1 cellular context compared by ENCODE assay signal in the genomic region with DNA sequence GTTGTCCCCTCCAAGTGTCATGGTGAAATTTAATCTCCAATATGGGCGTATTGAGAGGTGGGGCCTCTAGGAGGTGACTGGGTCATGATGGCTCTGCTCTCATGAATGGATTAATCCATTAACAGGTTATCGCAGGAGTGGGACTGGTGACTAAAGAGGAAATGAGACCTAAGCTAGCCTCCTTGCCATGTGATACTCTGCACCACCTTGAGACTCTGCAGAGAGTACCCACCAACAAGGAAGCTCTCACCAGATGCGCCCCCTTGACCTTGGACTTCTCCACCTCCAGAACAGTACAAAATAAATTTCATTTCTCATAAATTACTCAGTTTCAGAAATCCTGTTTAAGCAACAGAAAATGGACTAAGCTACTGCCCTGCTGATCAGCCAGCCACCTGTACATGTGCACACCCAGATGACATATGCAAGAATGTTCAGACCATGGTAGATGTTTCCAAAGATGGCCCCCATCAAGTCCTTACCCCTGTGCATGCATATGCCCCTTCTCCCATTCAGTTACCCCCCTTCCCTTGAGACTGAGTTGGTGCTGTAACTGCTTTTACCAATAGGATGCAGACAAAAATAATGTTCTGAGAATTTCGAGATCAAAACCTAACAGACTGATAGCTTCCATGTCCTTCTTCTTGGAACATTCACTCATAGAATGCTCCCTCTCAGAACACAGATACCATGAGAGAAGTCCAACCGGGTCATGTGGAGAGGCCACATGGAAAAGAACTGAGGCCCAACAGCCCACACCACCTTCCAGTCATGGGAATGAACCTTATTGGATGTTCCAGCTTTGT.
TF ChIP-seq lines count a peak whose summit lies in the region.

No MANE protein-coding gene starts in this region.

TF ChIP-seq in SK-N-SH treated with all-trans-retinoic acid at 6 μM for 48 hours, 23 proteins besides CTCF, POLR2A, EP300 and RAD21 (continued from another document):
- TF ChIP-seq, protein P1, sequence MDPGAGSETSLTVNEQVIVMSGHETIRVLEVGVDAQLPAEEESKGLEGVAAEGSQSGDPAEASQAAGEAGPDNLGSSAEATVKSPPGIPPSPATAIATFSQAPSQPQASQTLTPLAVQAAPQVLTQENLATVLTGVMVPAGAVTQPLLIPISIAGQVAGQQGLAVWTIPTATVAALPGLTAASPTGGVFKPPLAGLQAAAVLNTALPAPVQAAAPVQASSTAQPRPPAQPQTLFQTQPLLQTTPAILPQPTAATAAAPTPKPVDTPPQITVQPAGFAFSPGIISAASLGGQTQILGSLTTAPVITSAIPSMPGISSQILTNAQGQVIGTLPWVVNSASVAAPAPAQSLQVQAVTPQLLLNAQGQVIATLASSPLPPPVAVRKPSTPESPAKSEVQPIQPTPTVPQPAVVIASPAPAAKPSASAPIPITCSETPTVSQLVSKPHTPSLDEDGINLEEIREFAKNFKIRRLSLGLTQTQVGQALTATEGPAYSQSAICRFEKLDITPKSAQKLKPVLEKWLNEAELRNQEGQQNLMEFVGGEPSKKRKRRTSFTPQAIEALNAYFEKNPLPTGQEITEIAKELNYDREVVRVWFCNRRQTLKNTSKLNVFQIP (CRISPR knock-in tag; IDR thresholded peaks at IDR 0.05; ENCODE audit: borderline replicate concordance, low read depth), result no peak
- TF ChIP-seq ARNTL (CRISPR knock-in tag; IDR thresholded peaks at IDR 0.05; ENCODE audit: borderline replicate concordance, low read depth) (no peak), CSDC2 (CRISPR knock-in tag; IDR thresholded peaks at IDR 0.05) (no peak), ZNF565 (CRISPR knock-in tag; conservative IDR thresholded peaks at IDR 0.05; ENCODE audit: low read depth) (no peak)
- TF ChIP-seq, protein P2, sequence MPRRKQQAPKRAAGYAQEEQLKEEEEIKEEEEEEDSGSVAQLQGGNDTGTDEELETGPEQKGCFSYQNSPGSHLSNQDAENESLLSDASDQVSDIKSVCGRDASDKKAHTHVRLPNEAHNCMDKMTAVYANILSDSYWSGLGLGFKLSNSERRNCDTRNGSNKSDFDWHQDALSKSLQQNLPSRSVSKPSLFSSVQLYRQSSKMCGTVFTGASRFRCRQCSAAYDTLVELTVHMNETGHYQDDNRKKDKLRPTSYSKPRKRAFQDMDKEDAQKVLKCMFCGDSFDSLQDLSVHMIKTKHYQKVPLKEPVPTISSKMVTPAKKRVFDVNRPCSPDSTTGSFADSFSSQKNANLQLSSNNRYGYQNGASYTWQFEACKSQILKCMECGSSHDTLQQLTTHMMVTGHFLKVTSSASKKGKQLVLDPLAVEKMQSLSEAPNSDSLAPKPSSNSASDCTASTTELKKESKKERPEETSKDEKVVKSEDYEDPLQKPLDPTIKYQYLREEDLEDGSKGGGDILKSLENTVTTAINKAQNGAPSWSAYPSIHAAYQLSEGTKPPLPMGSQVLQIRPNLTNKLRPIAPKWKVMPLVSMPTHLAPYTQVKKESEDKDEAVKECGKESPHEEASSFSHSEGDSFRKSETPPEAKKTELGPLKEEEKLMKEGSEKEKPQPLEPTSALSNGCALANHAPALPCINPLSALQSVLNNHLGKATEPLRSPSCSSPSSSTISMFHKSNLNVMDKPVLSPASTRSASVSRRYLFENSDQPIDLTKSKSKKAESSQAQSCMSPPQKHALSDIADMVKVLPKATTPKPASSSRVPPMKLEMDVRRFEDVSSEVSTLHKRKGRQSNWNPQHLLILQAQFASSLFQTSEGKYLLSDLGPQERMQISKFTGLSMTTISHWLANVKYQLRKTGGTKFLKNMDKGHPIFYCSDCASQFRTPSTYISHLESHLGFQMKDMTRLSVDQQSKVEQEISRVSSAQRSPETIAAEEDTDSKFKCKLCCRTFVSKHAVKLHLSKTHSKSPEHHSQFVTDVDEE (CRISPR knock-in tag; IDR thresholded peaks at IDR 0.05), result no peak
- TF ChIP-seq, protein P3, sequence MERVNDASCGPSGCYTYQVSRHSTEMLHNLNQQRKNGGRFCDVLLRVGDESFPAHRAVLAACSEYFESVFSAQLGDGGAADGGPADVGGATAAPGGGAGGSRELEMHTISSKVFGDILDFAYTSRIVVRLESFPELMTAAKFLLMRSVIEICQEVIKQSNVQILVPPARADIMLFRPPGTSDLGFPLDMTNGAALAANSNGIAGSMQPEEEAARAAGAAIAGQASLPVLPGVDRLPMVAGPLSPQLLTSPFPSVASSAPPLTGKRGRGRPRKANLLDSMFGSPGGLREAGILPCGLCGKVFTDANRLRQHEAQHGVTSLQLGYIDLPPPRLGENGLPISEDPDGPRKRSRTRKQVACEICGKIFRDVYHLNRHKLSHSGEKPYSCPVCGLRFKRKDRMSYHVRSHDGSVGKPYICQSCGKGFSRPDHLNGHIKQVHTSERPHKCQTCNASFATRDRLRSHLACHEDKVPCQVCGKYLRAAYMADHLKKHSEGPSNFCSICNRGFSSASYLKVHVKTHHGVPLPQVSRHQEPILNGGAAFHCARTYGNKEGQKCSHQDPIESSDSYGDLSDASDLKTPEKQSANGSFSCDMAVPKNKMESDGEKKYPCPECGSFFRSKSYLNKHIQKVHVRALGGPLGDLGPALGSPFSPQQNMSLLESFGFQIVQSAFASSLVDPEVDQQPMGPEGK (CRISPR knock-in tag; IDR thresholded peaks at IDR 0.05; ENCODE audit: borderline replicate concordance), result no peak
